1 cellular context compared by ENCODE assay signal in genomic region chr7:11701829-11702560, GRCh38.
TF ChIP-seq lines count a peak whose summit lies in the region.

No MANE protein-coding gene starts in this region.

TF ChIP-seq in GM12878, 131 proteins besides CTCF, POLR2A, EP300 and RAD21:
- TF ChIP-seq TCF3 (IDR thresholded peaks at IDR 0.05; ENCODE audit: borderline replicate concordance, insufficient read depth, low read depth, low read length) (no peak), PKNOX1 (IDR thresholded peaks at IDR 0.05) (no peak), CHD4 (IDR thresholded peaks at IDR 0.05) (no peak), ZBTB40 (IDR thresholded peaks at IDR 0.05; ENCODE audit: borderline replicate concordance) (no peak), HSF1 (IDR thresholded peaks at IDR 0.05; ENCODE audit: low read depth, low read length) (no peak), HDGF (IDR thresholded peaks at IDR 0.05) (no peak)
